ENCODE assay signal across 8 cellular contexts in genomic region chr22:45101828-45102227, GRCh38.
DNase-seq lines count a peak whose midpoint lies in the region; ATAC-seq and TF ChIP-seq lines count a peak whose summit lies in the region.

No MANE protein-coding gene starts in this region.

- no peak overlapping the region for H3K27ac ChIP-seq in MM.1S (ENCODE audit: low read length)
- H3K27ac ChIP-seq in SU-DHL-6 (ENCODE audit: low read depth, low read length): no peak overlapping the region

- H2AFZ ChIP-seq in MM.1S (ENCODE audit: low read length) (no peak overlapping the region), SU-DHL-6 (ENCODE audit: low read depth, low read length, severe bottlenecking) (no peak overlapping the region)

- no peaks in the 10 kb centered on the region for H3K36me3 ChIP-seq in MM.1S (replicated peaks; ENCODE audit: insufficient read depth, low read length)
- H3K36me3 ChIP-seq in SU-DHL-6 (ENCODE audit: low read length): no peaks in the 10 kb centered on the region

- peaks cover 89% of the 10 kb centered on the region for H3K27me3 ChIP-seq in MM.1S (replicated peaks; ENCODE audit: insufficient read depth, low read length)
- no peaks in the 10 kb centered on the region for H3K27me3 ChIP-seq in SU-DHL-6 (ENCODE audit: low read length)

- H3K9me3 ChIP-seq in MM.1S (replicated peaks; ENCODE audit: insufficient read depth, low read length) (no peaks in the 10 kb centered on the region), SU-DHL-6 (ENCODE audit: insufficient read depth, low read length) (no peaks in the 10 kb centered on the region)

- H4K20me1 ChIP-seq in MM.1S (ENCODE audit: insufficient read depth, low read length): no peaks in the 10 kb centered on the region
- H4K20me1 ChIP-seq in SU-DHL-6 (ENCODE audit: low read depth, low read length): no peaks in the 10 kb centered on the region

- H3F3A ChIP-seq in MM.1S (ENCODE audit: insufficient read depth, low read length) (no peaks in the 10 kb centered on the region), SU-DHL-6 (ENCODE audit: insufficient read depth) (no peaks in the 10 kb centered on the region)

- H3K4me3 ChIP-seq in MM.1S (ENCODE audit: low read length) (no peak overlapping the region), SU-DHL-6 (ENCODE audit: insufficient read depth, low read length, poor library complexity, severe bottlenecking) (no peak overlapping the region)

- peak; percentile 59 for DNase-seq in activated CD8-positive, alpha-beta memory T cell treated with anti-CD3 and anti-CD28 coated beads, Interleukin-2, amount 50 U/mL, for 48 hours
- no peak for DNase-seq in activated CD8-positive, alpha-beta memory T cell treated with anti-CD3 and anti-CD28 coated beads for 24 hours
- DNase-seq in MM.1S (peak; percentile 39), fibroblast of peridontal ligament (ENCODE audit: extremely low read depth) (peak; percentile 72), NCI-H345 treated with DMSO at 0.1 percent for 48 hours (lab: John Stamatoyannopoulos, UW; ENCODE audit: unreplicated experiment) (no peak)
- peak in 7 of 10 donors; percentile 5 to 34 (median 27) for DNase-seq in naive thymus-derived CD8-positive, alpha-beta T cell

- H3K4me2 ChIP-seq in MM.1S (ENCODE audit: low read depth, low read length) (no peak overlapping the region), SU-DHL-6 (ENCODE audit: low read depth, low read length, poor library complexity, severe bottlenecking) (no peak overlapping the region)

- no peaks in the 10 kb centered on the region for H3K9me3 Mint-ChIP-seq in naive thymus-derived CD8-positive, alpha-beta T cell

- no peak overlapping the region for H3K9ac ChIP-seq in MM.1S (ENCODE audit: low read length)
- H3K9ac ChIP-seq in SU-DHL-6 (ENCODE audit: low read length): no peak overlapping the region

- H3K27ac Mint-ChIP-seq in naive thymus-derived CD8-positive, alpha-beta T cell: peak overlapping the region in 1 of 10 donors; percentile 33

- H3K79me2 ChIP-seq in MM.1S (ENCODE audit: low read length) (no peaks in the 10 kb centered on the region), SU-DHL-6 (ENCODE audit: insufficient read depth, low read length) (no peaks in the 10 kb centered on the region)

- H3K9me2 ChIP-seq in MM.1S (replicated peaks; ENCODE audit: insufficient read depth, low read length) (no peaks in the 10 kb centered on the region), SU-DHL-6 (replicated peaks; ENCODE audit: insufficient read depth, low read length) (no peaks in the 10 kb centered on the region)

- H3K27me3 Mint-ChIP-seq in naive thymus-derived CD8-positive, alpha-beta T cell: peaks cover 11 to 42% (median 27%) of the 10 kb centered on the region in 5 donors

- no peak overlapping the region for H3K4me3 Mint-ChIP-seq in naive thymus-derived CD8-positive, alpha-beta T cell

- peaks cover 0 to 5% (median 2%) of the 10 kb centered on the region in 4 donors for H3K4me1 Mint-ChIP-seq in naive thymus-derived CD8-positive, alpha-beta T cell

- no peaks in the 10 kb centered on the region for H3K4me1 ChIP-seq in MM.1S (ENCODE audit: low read length)

- H3K36me3 Mint-ChIP-seq in naive thymus-derived CD8-positive, alpha-beta T cell: no peaks in the 10 kb centered on the region

- POLR2A ChIA-PET in naive thymus-derived CD8-positive, alpha-beta T cell (lab: Charles Lee): no interaction called here

- peak; percentile 50 for TF ChIP-seq CTCF in MM.1S (IDR thresholded peaks at IDR 0.05; ENCODE audit: low read length)
- peak; percentile 32 for TF ChIP-seq CTCF in SU-DHL-6 (IDR thresholded peaks at IDR 0.05; ENCODE audit: insufficient read depth, low read length, poor library complexity, severe bottlenecking)

- ATAC-seq in naive thymus-derived CD8-positive, alpha-beta T cell: peak in 1 of 2 donors; percentile 68
- ATAC-seq in HG02852 (IDR thresholded peaks at IDR 0.05; ENCODE audit: unreplicated experiment): no peak

Comparison
In these comparisons a context has a peak if more than half of its experiments do, and no peak if none do; other contexts are left out.
1. DNase-seq: peak in activated CD8-positive, alpha-beta memory T cell treated with anti-CD3 and anti-CD28 coated beads, Interleukin-2, amount 50 U/mL, for 48 hours (single experiment), MM.1S (single experiment), fibroblast of peridontal ligament (single experiment) and naive thymus-derived CD8-positive, alpha-beta T cell (7 of 10); none in activated CD8-positive, alpha-beta memory T cell treated with anti-CD3 and anti-CD28 coated beads for 24 hours (single experiment) and NCI-H345 treated with DMSO at 0.1 percent for 48 hours (single experiment).